ENCODE assay signal across 16 cellular contexts in genomic region chr14:72332871-72333270, GRCh38.
"Had no signal": no experiment of that assay in that cellular context is flagged by ENCODE, and none has a peak within 500 bp of the region (broad histone marks: within the 10 kb centered on the region; RNA-seq: fewer than 3 reads in every experiment).

No MANE protein-coding gene starts in this region.

- H3K4me3 ChIP-seq: colonic mucosa, hepatocyte, spleen, stomach had no signal

- H3K36me3 Mint-ChIP-seq: naive thymus-derived CD4-positive, alpha-beta T cell had no signal

- ATAC-seq: naive thymus-derived CD4-positive, alpha-beta T cell had no signal

- H3K27me3 ChIP-seq: colonic mucosa, hepatocyte, neutrophil, stomach had no signal

- H3K4me1 Mint-ChIP-seq: naive thymus-derived CD4-positive, alpha-beta T cell had no signal

- H3K27ac ChIP-seq: colonic mucosa, hepatocyte, neutrophil, spleen, stomach had no signal

- H3K4me1 ChIP-seq: colonic mucosa had no signal

- H3K27ac Mint-ChIP-seq: naive thymus-derived CD4-positive, alpha-beta T cell; nephron progenitor cell had no signal

- H3K4me3 Mint-ChIP-seq: naive thymus-derived CD4-positive, alpha-beta T cell; nephron progenitor cell had no signal

- DNase-seq: colonic mucosa; dermis blood vessel endothelial cell; effector CD4-positive, alpha-beta T cell; foreskin melanocyte; head of caudate nucleus; kidney glomerular epithelial cell; naive thymus-derived CD4-positive, alpha-beta T cell; nephron progenitor cell; spleen; stimulated activated CD4-positive, alpha-beta T cell treated with anti-CD3 and anti-CD28 coated beads, Interleukin-15, amount 100 ng/mL, for 24 hours; stimulated activated CD4-positive, alpha-beta T cell treated with anti-CD3 and anti-CD28 coated beads, Interleukin-2, amount 100 ng/mL, for 24 hours; stimulated activated naive CD4-positive, alpha-beta T cell; stomach; trophoblast cell had no signal

- H3K9me3 ChIP-seq: colonic mucosa, neutrophil, spleen, stomach had no signal

- H3K36me3 ChIP-seq: colonic mucosa, neutrophil, spleen, stomach had no signal
